Comparison of ENCODE assay signal across 14 cellular contexts in the genomic region with DNA sequence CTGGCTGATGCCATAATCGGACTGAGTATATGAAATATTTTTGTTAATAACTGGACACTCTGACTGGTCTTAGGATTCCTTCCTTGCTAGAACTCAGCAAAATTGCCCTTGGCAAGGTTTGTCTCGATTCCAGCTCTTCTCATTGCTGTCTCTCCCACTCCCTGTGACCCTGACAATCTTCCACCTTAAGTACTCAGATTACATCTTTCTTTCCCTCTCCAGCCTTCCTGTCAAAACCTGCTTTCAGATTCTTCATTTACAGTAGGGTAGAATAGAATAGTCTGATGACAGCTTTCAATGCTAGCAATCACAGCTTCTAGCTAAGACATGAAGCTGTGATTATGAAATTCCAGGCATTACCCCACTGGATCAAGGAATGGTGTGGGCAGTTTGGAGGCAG. TPM values are rescaled to one million over a fixed set of nuclear protein-coding genes. Genes with fewer than 3 reads are reported as not detected.
A peak's percentile ranks its signal among the peaks of the same experiment; 100 is the strongest.
DNase-seq lines count a peak whose midpoint lies in the region; ATAC-seq and TF ChIP-seq lines count a peak whose summit lies in the region.
"Had no signal": no experiment of that assay in that cellular context is flagged by ENCODE, and none has a peak within 500 bp of the region (broad histone marks: within the 10 kb centered on the region; RNA-seq: fewer than 3 reads in every experiment).

No MANE protein-coding gene starts in this region.

- TF ChIP-seq EP300 in neural cell (conservative IDR thresholded peaks at IDR 0.05; ENCODE audit: poor library complexity, severe bottlenecking): peak; percentile 89

- H3K4me3 ChIP-seq in heart right ventricle (peak overlapping the region in 1 of 10 donors; percentile 19), epithelial cell of esophagus (ENCODE audit: low read length) (no peak overlapping the region), neural cell (ENCODE audit: low read length) (peak overlapping the region; percentile 54), uterus (no peak overlapping the region), MM.1S (ENCODE audit: low read length) (no peak overlapping the region), H7 (ENCODE audit: insufficient read depth, low read depth, low read length) (no peak overlapping the region)

- DNase-seq in heart right ventricle (no peak), left ventricle myocardium superior (no peak), epithelial cell of esophagus (ENCODE audit: low read depth) (peak; percentile 70), uterus (no peak), MM.1S (no peak), H7 (no peak), NCI-H69 (lab: John Stamatoyannopoulos, UW) (no peak)
- DNase-seq: activated CD8-positive, alpha-beta T cell treated with anti-CD3 and anti-CD28 coated beads for 36 hours; activated naive CD4-positive, alpha-beta T cell; natural killer cell; NCI-H526 treated with DMSO at 0.1 percent for 48 hours; RPMI8226 had no signal

- no peak for TF ChIP-seq RAD21 in neural cell (conservative IDR thresholded peaks at IDR 0.05)

- H2AFZ ChIP-seq in neural cell (ENCODE audit: low read depth, low read length) (no peak overlapping the region), MM.1S (ENCODE audit: low read length) (no peak overlapping the region)

- peak overlapping the region; percentile 56 for H3K4me2 ChIP-seq in neural cell (ENCODE audit: low read length)
- H3K4me2 ChIP-seq in MM.1S (ENCODE audit: low read depth, low read length): no peak overlapping the region

- H3K9ac ChIP-seq in neural cell (ENCODE audit: low read length) (peak overlapping the region; percentile 61), MM.1S (ENCODE audit: low read length) (no peak overlapping the region)

- H3K4me1 ChIP-seq in heart right ventricle (peaks cover 7 to 64% (median 51%) of the 10 kb centered on the region in 9 donors), uterus (no peaks in the 10 kb centered on the region), MM.1S (ENCODE audit: low read length) (no peaks in the 10 kb centered on the region)

- H3K9me2 ChIP-seq in neural cell (ENCODE audit: insufficient read depth, low read length) (no peaks in the 10 kb centered on the region), MM.1S (replicated peaks; ENCODE audit: insufficient read depth, low read length) (no peaks in the 10 kb centered on the region)

- 35% methylated on average over 2 of the region's 2 CpGs for WGBS in heart right ventricle, 2 donors

- H3K36me3 ChIP-seq in heart right ventricle (no peaks in the 10 kb centered on the region), neural cell (ENCODE audit: insufficient read depth, low read length) (no peaks in the 10 kb centered on the region), uterus (no peaks in the 10 kb centered on the region), MM.1S (replicated peaks; ENCODE audit: insufficient read depth, low read length) (no peaks in the 10 kb centered on the region), H7 (replicated peaks; ENCODE audit: control insufficient read depth, insufficient read depth, low read length) (no peaks in the 10 kb centered on the region)

- no peak for TF ChIP-seq POLR2A in uterus (IDR thresholded peaks at IDR 0.05)

- ATAC-seq in heart right ventricle: no peak
- ATAC-seq in left ventricle myocardium superior: no peak
- ATAC-seq: activated CD8-positive, alpha-beta T cell treated with anti-CD3 and anti-CD28 coated beads for 36 hours had no signal

- H3F3A ChIP-seq in neural cell (ENCODE audit: insufficient read depth, low read length, poor library complexity, severe bottlenecking) (peaks cover 4% of the 10 kb centered on the region), MM.1S (ENCODE audit: insufficient read depth, low read length) (no peaks in the 10 kb centered on the region)

- peaks cover 0 to 7% (median 0%) of the 10 kb centered on the region in 11 donors for H3K9me3 ChIP-seq in heart right ventricle
- no peaks in the 10 kb centered on the region for H3K9me3 ChIP-seq in neural cell (ENCODE audit: low read length)
- H3K9me3 ChIP-seq in uterus: no peaks in the 10 kb centered on the region
- no peaks in the 10 kb centered on the region for H3K9me3 ChIP-seq in MM.1S (replicated peaks; ENCODE audit: insufficient read depth, low read length)

- H3K27ac ChIP-seq in heart right ventricle: peak overlapping the region in 9 of 10 donors; percentile 40 to 87 (median 73)
- peak overlapping the region; percentile 89 for H3K27ac ChIP-seq in neural cell (ENCODE audit: low read length)
- peak overlapping the region; percentile 72 to 79 for H3K27ac ChIP-seq in uterus
- no peak overlapping the region for H3K27ac ChIP-seq in MM.1S (ENCODE audit: low read length)

- intact Hi-C loops in heart right ventricle (cut with DNase I): no loop called here
- intact Hi-C loops in left ventricle myocardium superior (cut with micrococcal nuclease): no loop called here
- intact Hi-C loops in uterus (cut with DNase I; ENCODE audit: low total_unique reads): loop anchor here (5.0 kb wide), 1 partner anchor 1771 kb away; no protein-coding TSS in a partner anchor

- no peaks in the 10 kb centered on the region for H3K79me2 ChIP-seq in neural cell (replicated peaks; ENCODE audit: insufficient read depth, low read length)
- no peaks in the 10 kb centered on the region for H3K79me2 ChIP-seq in MM.1S (ENCODE audit: low read length)

- H4K20me1 ChIP-seq in neural cell (ENCODE audit: insufficient read depth): no peaks in the 10 kb centered on the region
- H4K20me1 ChIP-seq in MM.1S (ENCODE audit: insufficient read depth, low read length): no peaks in the 10 kb centered on the region

- no peak for TF ChIP-seq CTCF in heart right ventricle (IDR thresholded peaks at IDR 0.05)
- no peak for TF ChIP-seq CTCF in epithelial cell of esophagus (IDR thresholded peaks at IDR 0.05; ENCODE audit: insufficient read depth, low read depth, low read length, missing control alignments)
- no peak for TF ChIP-seq CTCF in neural cell (IDR thresholded peaks at IDR 0.05; ENCODE audit: poor library complexity, severe bottlenecking)
- TF ChIP-seq CTCF in uterus (IDR thresholded peaks at IDR 0.05): no peak
- no peak for TF ChIP-seq CTCF in MM.1S (IDR thresholded peaks at IDR 0.05; ENCODE audit: low read length)

- H3K27me3 ChIP-seq in heart right ventricle: no peaks in the 10 kb centered on the region
- no peaks in the 10 kb centered on the region for H3K27me3 ChIP-seq in neural cell (ENCODE audit: insufficient read depth, low read depth, low read length)
- no peaks in the 10 kb centered on the region for H3K27me3 ChIP-seq in uterus
- H3K27me3 ChIP-seq in MM.1S (replicated peaks; ENCODE audit: insufficient read depth, low read length): no peaks in the 10 kb centered on the region
- H3K27me3 ChIP-seq in H7 (ENCODE audit: control insufficient read depth, insufficient read depth, low read length): no peaks in the 10 kb centered on the region

TF ChIP-seq in neural cell, 6 proteins besides CTCF, POLR2A, EP300 and RAD21:
- TF ChIP-seq POLR2AphosphoS5 (IDR thresholded peaks at IDR 0.05) (peak; percentile 64), EZH2 (IDR thresholded peaks at IDR 0.05; ENCODE audit: borderline replicate concordance, insufficient read depth, low read length, poor library complexity, severe bottlenecking) (no peak)
- TF ChIP-seq, protein P1, sequence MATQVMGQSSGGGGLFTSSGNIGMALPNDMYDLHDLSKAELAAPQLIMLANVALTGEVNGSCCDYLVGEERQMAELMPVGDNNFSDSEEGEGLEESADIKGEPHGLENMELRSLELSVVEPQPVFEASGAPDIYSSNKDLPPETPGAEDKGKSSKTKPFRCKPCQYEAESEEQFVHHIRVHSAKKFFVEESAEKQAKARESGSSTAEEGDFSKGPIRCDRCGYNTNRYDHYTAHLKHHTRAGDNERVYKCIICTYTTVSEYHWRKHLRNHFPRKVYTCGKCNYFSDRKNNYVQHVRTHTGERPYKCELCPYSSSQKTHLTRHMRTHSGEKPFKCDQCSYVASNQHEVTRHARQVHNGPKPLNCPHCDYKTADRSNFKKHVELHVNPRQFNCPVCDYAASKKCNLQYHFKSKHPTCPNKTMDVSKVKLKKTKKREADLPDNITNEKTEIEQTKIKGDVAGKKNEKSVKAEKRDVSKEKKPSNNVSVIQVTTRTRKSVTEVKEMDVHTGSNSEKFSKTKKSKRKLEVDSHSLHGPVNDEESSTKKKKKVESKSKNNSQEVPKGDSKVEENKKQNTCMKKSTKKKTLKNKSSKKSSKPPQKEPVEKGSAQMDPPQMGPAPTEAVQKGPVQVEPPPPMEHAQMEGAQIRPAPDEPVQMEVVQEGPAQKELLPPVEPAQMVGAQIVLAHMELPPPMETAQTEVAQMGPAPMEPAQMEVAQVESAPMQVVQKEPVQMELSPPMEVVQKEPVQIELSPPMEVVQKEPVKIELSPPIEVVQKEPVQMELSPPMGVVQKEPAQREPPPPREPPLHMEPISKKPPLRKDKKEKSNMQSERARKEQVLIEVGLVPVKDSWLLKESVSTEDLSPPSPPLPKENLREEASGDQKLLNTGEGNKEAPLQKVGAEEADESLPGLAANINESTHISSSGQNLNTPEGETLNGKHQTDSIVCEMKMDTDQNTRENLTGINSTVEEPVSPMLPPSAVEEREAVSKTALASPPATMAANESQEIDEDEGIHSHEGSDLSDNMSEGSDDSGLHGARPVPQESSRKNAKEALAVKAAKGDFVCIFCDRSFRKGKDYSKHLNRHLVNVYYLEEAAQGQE (IDR thresholded peaks at IDR 0.05; ENCODE audit: borderline replicate concordance): peak; percentile 96

RNA-seq across cellular contexts. Expression of gene LMO2, which starts 39.2 kb away (rescaled TPM):
- total RNA-seq in heart right ventricle (10 to 100 TPM in 3 of 10 donors, 1 to 10 TPM in 7; 3.9 to 16.9 (median 9.1) TPM), left ventricle myocardium superior (10.9 TPM), uterus (10 to 100 TPM; 22.4 to 45.2 (median 29.9) TPM)
- polyA plus RNA-seq in heart right ventricle (10 to 100 TPM; 10.7 to 14.0 TPM), neural cell (33.2 and 34.5 TPM in 2 replicates)
- polyA minus RNA-seq in neural cell: 16.8 and 22.3 TPM in 2 replicates
- 0.87 and 0.92 TPM in 2 replicates for total RNA-seq in H7 (2014; rRNA removed; shearing (Covaris generic))
- total RNA-seq: activated CD8-positive, alpha-beta T cell treated with anti-CD3 and anti-CD28 coated beads for 36 hours; T-helper 2 cell treated with Interferon-gamma antibody and Interleukin-4, amounts not matched to agents 100 ng/mL and 5 ng/mL, for 36 hours had no signal
